ENCODE assay signal across 15 cellular contexts in genomic region chr9:135811796-135812195, GRCh38.
DNase-seq lines count a peak whose midpoint lies in the region; ATAC-seq lines count a peak whose summit lies in the region.
"Had no signal": no experiment of that assay in that cellular context is flagged by ENCODE, and none has a peak within 500 bp of the region (broad histone marks: within the 10 kb centered on the region; RNA-seq: fewer than 3 reads in every experiment).

No MANE protein-coding gene starts in this region.

- H3K4me3 Mint-ChIP-seq in stimulated activated memory B cell treated with anti-CD40 and anti-IgM and Interleukin-4, amounts not matched to agents 10 μg/mL and 1 μg/mL and 100 μg/mL, for 72 hours = no peak overlapping the region
- H3K4me3 Mint-ChIP-seq: CD8-positive, alpha-beta memory T cell; neural progenitor cell had no signal

- H3K27ac ChIP-seq in cingulate gyrus (ENCODE audit: low read depth, low read length) = peak overlapping the region; percentile 75
- H3K27ac ChIP-seq: body of pancreas, neural progenitor cell, skin epidermis, thoracic aorta had no signal

- peak; percentile 71 for DNase-seq in LHCN-M2 (ENCODE audit: low read depth)
- DNase-seq in NCI-H2171 (lab: John Stamatoyannopoulos, UW) = peak; percentile 92
- peak; percentile 47 for DNase-seq in pons (ENCODE audit: low spot score)
- DNase-seq in NAMALWA (ENCODE audit: low spot score) = no peak
- DNase-seq in stimulated activated naive CD4-positive, alpha-beta T cell (lab: John Stamatoyannopoulos, UW) = no peak
- DNase-seq in activated CD8-positive, alpha-beta memory T cell treated with anti-CD3 and anti-CD28 coated beads, Interleukin-2, amount 50 U/mL, for 48 hours = no peak
- DNase-seq: body of pancreas; CD8-positive, alpha-beta memory T cell; left colon had no signal

- no peak for ATAC-seq in stimulated activated memory B cell treated with anti-CD40 and anti-IgM and Interleukin-4, amounts not matched to agents 10 μg/mL and 1 μg/mL and 100 μg/mL, for 72 hours
- ATAC-seq: body of pancreas, HepG2, left colon had no signal

- no peak overlapping the region for H3K27ac Mint-ChIP-seq in stimulated activated memory B cell treated with anti-CD40 and anti-IgM and Interleukin-4, amounts not matched to agents 10 μg/mL and 1 μg/mL and 100 μg/mL, for 72 hours
- H3K27ac Mint-ChIP-seq: CD8-positive, alpha-beta memory T cell; neural progenitor cell had no signal

- H3K4me1 Mint-ChIP-seq in stimulated activated memory B cell treated with anti-CD40 and anti-IgM and Interleukin-4, amounts not matched to agents 10 μg/mL and 1 μg/mL and 100 μg/mL, for 72 hours = no peaks in the 10 kb centered on the region
- H3K4me1 Mint-ChIP-seq: neural progenitor cell had no signal

- H3K27me3 Mint-ChIP-seq in stimulated activated memory B cell treated with anti-CD40 and anti-IgM and Interleukin-4, amounts not matched to agents 10 μg/mL and 1 μg/mL and 100 μg/mL, for 72 hours = no peaks in the 10 kb centered on the region
- H3K27me3 Mint-ChIP-seq: CD8-positive, alpha-beta memory T cell had no signal

- H3K36me3 Mint-ChIP-seq in stimulated activated memory B cell treated with anti-CD40 and anti-IgM and Interleukin-4, amounts not matched to agents 10 μg/mL and 1 μg/mL and 100 μg/mL, for 72 hours = peaks cover 70% of the 10 kb centered on the region

- H3K9me3 Mint-ChIP-seq in stimulated activated memory B cell treated with anti-CD40 and anti-IgM and Interleukin-4, amounts not matched to agents 10 μg/mL and 1 μg/mL and 100 μg/mL, for 72 hours = no peaks in the 10 kb centered on the region
- H3K9me3 Mint-ChIP-seq: CD8-positive, alpha-beta memory T cell; neural progenitor cell had no signal

Comparison
In these comparisons a context has a peak if more than half of its experiments do, and no peak if none do; other contexts are left out.
1. DNase-seq: peak in LHCN-M2 (single experiment), NCI-H2171 (single experiment) and pons (single experiment); none in NAMALWA (single experiment), stimulated activated naive CD4-positive, alpha-beta T cell (0 of 6) and activated CD8-positive, alpha-beta memory T cell treated with anti-CD3 and anti-CD28 coated beads, Interleukin-2, amount 50 U/mL, for 48 hours (single experiment).